In genomic region chr3:156787926-156788663, GRCh38 we compare ENCODE assay signal across 8 cellular contexts. TPM values are rescaled to one million over a fixed set of nuclear protein-coding genes. Genes with fewer than 3 reads are reported as not detected.
DNase-seq lines count a peak whose midpoint lies in the region; ATAC-seq, FAIRE-seq and TF ChIP-seq lines count a peak whose summit lies in the region.

No MANE protein-coding gene starts in this region.

- CTCF ChIA-PET in BJ (lab: Yijun Ruan, JAX) (interaction anchor here (0.8 to 1.4 kb wide), 3 partner anchors 16 to 343 kb away, joined by 3 read pairs; no protein-coding TSS in a partner anchor), Caco-2 (lab: Charles Lee) (no interaction called here)

- TF ChIP-seq CTCF in BJ (IDR thresholded peaks at IDR 0.05; ENCODE audit: insufficient read depth, low read depth, low read length) (no peak), bronchial epithelial cell (IDR thresholded peaks at IDR 0.05; ENCODE audit: insufficient read depth, low read length, severe bottlenecking) (peak; percentile 5), Caco-2 (IDR thresholded peaks at IDR 0.05; ENCODE audit: insufficient read depth in 1 of 2, low read depth in 1 of 2, low read length in 1 of 2, severe bottlenecking in 1 of 2, unreplicated experiment in 1 of 2) (no peak), thyroid gland (IDR thresholded peaks at IDR 0.05) (no peak)

- H3K4me3 ChIP-seq in BJ (ENCODE audit: low read depth, low read length) (no peak overlapping the region), bronchial epithelial cell (ENCODE audit: low read depth, low read length) (no peak overlapping the region), Caco-2 (ENCODE audit: low read depth, low read length) (no peak overlapping the region), thyroid gland (replicated peaks in 1 of 3) (no peak overlapping the region)

- no peaks in the 10 kb centered on the region for H3K9me3 ChIP-seq in T-helper 17 cell (ENCODE audit: control insufficient read depth, low read length, poor library complexity, severe bottlenecking)
- H3K9me3 ChIP-seq in Caco-2 = no peaks in the 10 kb centered on the region
- no peaks in the 10 kb centered on the region for H3K9me3 ChIP-seq in thyroid gland

- H3K4me1 ChIP-seq in Caco-2 = peaks cover 12% of the 10 kb centered on the region; the same call in 1 of the 2 replicates
- peaks cover 5 to 7% of the 10 kb centered on the region in 2 donors for H3K4me1 ChIP-seq in thyroid gland

- H3K4me3 Mint-ChIP-seq in stimulated activated naive B cell treated with anti-CD40 and anti-IgM and Interleukin-4, amounts not matched to agents 10 μg/mL and 1 μg/mL and 100 μg/mL, for 72 hours = no peak overlapping the region
- H3K4me3 Mint-ChIP-seq in T-helper 17 cell = no peak overlapping the region
- H3K4me3 Mint-ChIP-seq in Caco-2 (ENCODE audit: unreplicated experiment) = no peak overlapping the region

- intact Hi-C loops in Caco-2 (cut with micrococcal nuclease; ENCODE audit: unreplicated experiment) = no loop called here
- intact Hi-C loops in thyroid gland (cut with DNase I) = no loop called here

- TF ChIP-seq POLR2A in thyroid gland (IDR thresholded peaks at IDR 0.05) = no peak

- POLR2A ChIA-PET in BJ (lab: Charles Lee) = no interaction called here
- POLR2A ChIA-PET in Caco-2 (lab: Charles Lee) = no interaction called here

- peaks cover 6 to 18% of the 10 kb centered on the region in 2 donors for H3K36me3 Mint-ChIP-seq in stimulated activated naive B cell treated with anti-CD40 and anti-IgM and Interleukin-4, amounts not matched to agents 10 μg/mL and 1 μg/mL and 100 μg/mL, for 72 hours
- H3K36me3 Mint-ChIP-seq in T-helper 17 cell (ENCODE audit: low read depth) (no peaks in the 10 kb centered on the region), Caco-2 (ENCODE audit: insufficient read depth, unreplicated experiment) (peaks cover 7% of the 10 kb centered on the region)

- no TSS peak for BruUV-seq in Caco-2 (replicated peaks; lab: Mats Ljungman, UMichigan)

- no peak overlapping the region for H3K27ac Mint-ChIP-seq in stimulated activated naive B cell treated with anti-CD40 and anti-IgM and Interleukin-4, amounts not matched to agents 10 μg/mL and 1 μg/mL and 100 μg/mL, for 72 hours
- H3K27ac Mint-ChIP-seq in T-helper 17 cell (no peak overlapping the region), Caco-2 (ENCODE audit: unreplicated experiment) (no peak overlapping the region)

- DNase-seq in BJ (ENCODE audit: low read depth) (peak; percentile 90), HS-5 (ENCODE audit: low read depth) (peak; percentile 93), bronchial epithelial cell (ENCODE audit: low read depth) (peak; percentile 98), T-helper 17 cell (no peak), Caco-2 (no peak), thyroid gland (no peak)
- DNase-seq in stimulated activated naive B cell treated with anti-CD40 and anti-IgM and Interleukin-4, amounts not matched to agents 10 μg/mL and 1 μg/mL and 100 μg/mL, for 72 hours = no peak

- H3K27me3 Mint-ChIP-seq in stimulated activated naive B cell treated with anti-CD40 and anti-IgM and Interleukin-4, amounts not matched to agents 10 μg/mL and 1 μg/mL and 100 μg/mL, for 72 hours = no peaks in the 10 kb centered on the region
- H3K27me3 Mint-ChIP-seq in T-helper 17 cell (no peaks in the 10 kb centered on the region), Caco-2 (ENCODE audit: insufficient read depth, unreplicated experiment) (no peaks in the 10 kb centered on the region)

- H3K27ac ChIP-seq in thyroid gland = no peak overlapping the region

- peak; percentile 18 for FAIRE-seq in bronchial epithelial cell (lab: Jason Lieb, UNC)

- H3K27me3 ChIP-seq in BJ (ENCODE audit: control insufficient read depth, insufficient read depth, low read length) = no peaks in the 10 kb centered on the region
- no peaks in the 10 kb centered on the region for H3K27me3 ChIP-seq in bronchial epithelial cell (ENCODE audit: control insufficient read depth, insufficient read depth, low read length)
- H3K27me3 ChIP-seq in Caco-2 (replicated peaks; ENCODE audit: control insufficient read depth, insufficient read depth, low read length) = no peaks in the 10 kb centered on the region
- no peaks in the 10 kb centered on the region for H3K27me3 ChIP-seq in thyroid gland

- ATAC-seq in GM21360 (IDR thresholded peaks at IDR 0.05; ENCODE audit: unreplicated experiment) (peak; percentile 73), T-helper 17 cell (no peak)
- ATAC-seq in stimulated activated naive B cell treated with anti-CD40 and anti-IgM and Interleukin-4, amounts not matched to agents 10 μg/mL and 1 μg/mL and 100 μg/mL, for 72 hours (replicated peaks) = peak; percentile 54 to 71

- 80 to 85% methylated on average over 1 of the region's 1 CpG for WGBS in thyroid gland, 2 donors

- H3K36me3 ChIP-seq in BJ (ENCODE audit: control insufficient read depth, insufficient read depth, low read length) (no peaks in the 10 kb centered on the region), bronchial epithelial cell (ENCODE audit: control insufficient read depth, insufficient read depth, low read length) (no peaks in the 10 kb centered on the region), Caco-2 (ENCODE audit: control insufficient read depth, insufficient read depth, low read length) (no peaks in the 10 kb centered on the region), thyroid gland (no peaks in the 10 kb centered on the region)

- H3K4me1 Mint-ChIP-seq in stimulated activated naive B cell treated with anti-CD40 and anti-IgM and Interleukin-4, amounts not matched to agents 10 μg/mL and 1 μg/mL and 100 μg/mL, for 72 hours = peaks cover 8 to 15% of the 10 kb centered on the region in 2 donors
- H3K4me1 Mint-ChIP-seq in T-helper 17 cell (peaks cover 14% of the 10 kb centered on the region), Caco-2 (ENCODE audit: low read depth, unreplicated experiment) (peaks cover 19% of the 10 kb centered on the region)

- H3K9me3 Mint-ChIP-seq in stimulated activated naive B cell treated with anti-CD40 and anti-IgM and Interleukin-4, amounts not matched to agents 10 μg/mL and 1 μg/mL and 100 μg/mL, for 72 hours = no peaks in the 10 kb centered on the region
- no peaks in the 10 kb centered on the region for H3K9me3 Mint-ChIP-seq in Caco-2 (ENCODE audit: unreplicated experiment)

RNA-seq across cellular contexts. Expression of gene LEKR1, which starts 38.1 kb away (rescaled TPM):
- 0.12 and 0.53 TPM in 2 replicates for polyA plus RNA-seq in BJ (2011; rRNA removed)
- polyA minus RNA-seq in BJ (2011; rRNA and poly(A)+ RNA removed) = 0.26 and 0.66 TPM in 2 replicates
- total RNA-seq in bronchial epithelial cell (under 0.01 and 0.64 TPM in 2 replicates), T-helper 17 cell (1 to 10 TPM in 1 of 2 donors, under 1 TPM in 1; 0.75 to 2.8 TPM), Caco-2 (2022) (1.4 and 1.6 TPM in 2 replicates), thyroid gland (1 to 10 TPM; 6.3 to 7.5 (median 6.8) TPM)

Comparison
In these comparisons a context has a peak if more than half of its experiments do, and no peak if none do; other contexts are left out.
1. DNase-seq: peak in BJ (single experiment), HS-5 (single experiment) and bronchial epithelial cell (single experiment); none in stimulated activated naive B cell treated with anti-CD40 and anti-IgM and Interleukin-4, amounts not matched to agents 10 μg/mL and 1 μg/mL and 100 μg/mL, for 72 hours (single experiment), T-helper 17 cell (0 of 3), Caco-2 (0 of 2) and thyroid gland (0 of 2).